Comparison of ENCODE assay signal across 8 cellular contexts in genomic region chr14:75049731-75050201, GRCh38. TPM values are rescaled to one million over a fixed set of nuclear protein-coding genes. Genes with fewer than 3 reads are reported as not detected.
DNase-seq lines count a peak whose midpoint lies in the region; ATAC-seq and TF ChIP-seq lines count a peak whose summit lies in the region.

No MANE protein-coding gene starts in this region.

- TF ChIP-seq CTCF in A673 (conservative IDR thresholded peaks at IDR 0.05; ENCODE audit: low read depth, low read length) (no peak), GM23338 (conservative IDR thresholded peaks at IDR 0.05; ENCODE audit: low read depth in 2 of 2) (no peak)

- no peaks in the 10 kb centered on the region; the same call in 1 of the 3 replicates for H3K9me3 Mint-ChIP-seq in GM23338
- H3K9me3 Mint-ChIP-seq in naive B cell, result no peaks in the 10 kb centered on the region

- no peak overlapping the region for H2AFZ ChIP-seq in GM23338

- H3K36me3 ChIP-seq in A673 (ENCODE audit: insufficient read depth, low read length, poor library complexity, severe bottlenecking), result peaks cover 3% of the 10 kb centered on the region
- no peaks in the 10 kb centered on the region for H3K36me3 ChIP-seq in GM23338 (ENCODE audit: insufficient read depth)

- no peaks in the 10 kb centered on the region for H3K9me3 ChIP-seq in A673 (ENCODE audit: low read depth, low read length, poor library complexity, severe bottlenecking)

- H3F3A ChIP-seq in GM23338 (replicated peaks; ENCODE audit: low read depth), result no peaks in the 10 kb centered on the region

- no peaks in the 10 kb centered on the region; the same call in 2 of the 3 replicates for H3K4me1 Mint-ChIP-seq in GM23338
- peaks cover 22% of the 10 kb centered on the region in 3 donors for H3K4me1 Mint-ChIP-seq in naive B cell

- peaks cover 20% of the 10 kb centered on the region for H3K4me1 ChIP-seq in A673 (ENCODE audit: insufficient read depth, low read length, poor library complexity, severe bottlenecking)
- H3K4me1 ChIP-seq in GM23338 (ENCODE audit: insufficient read depth), result no peaks in the 10 kb centered on the region

- no peaks in the 10 kb centered on the region; the same call in 1 of the 2 replicates for H4K20me1 ChIP-seq in GM23338 (replicated peaks; ENCODE audit: insufficient read depth)

- DNase-seq in A673 (ENCODE audit: low spot score) (no peak), GM23338 (ENCODE audit: low spot score) (no peak), amniotic epithelial cell (ENCODE audit: low read depth) (peak; percentile 80), naive B cell (no peak), left colon (no peak), HuH-7.5 (ENCODE audit: low spot score) (no peak), NCI-H510A (lab: John Stamatoyannopoulos, UW) (no peak)

- POLR2A ChIA-PET in A673 (lab: Charles Lee; ENCODE audit: low non-redundant PET), result no interaction called here

- ATAC-seq in GM23338 (no peak), naive B cell (ENCODE audit: low read depth in 2 of 2) (no peak), left colon (no peak), GM21737 (IDR thresholded peaks at IDR 0.05; ENCODE audit: unreplicated experiment) (no peak)

- H3K9me2 ChIP-seq in GM23338 (ENCODE audit: insufficient read depth), result no peaks in the 10 kb centered on the region

- TSS peak; percentile 18 for BruUV-seq in A673 (replicated peaks; lab: Mats Ljungman, UMichigan)

- H3K79me2 ChIP-seq in GM23338 (replicated peaks; ENCODE audit: insufficient read depth), result 0 out of 2 replicates have a peak, but pooled peaks cover 6% of the 10 kb centered on the region

- CTCF ChIA-PET in A673 (lab: Charles Lee), result no interaction called here

- H3K4me3 ChIP-seq in A673 (ENCODE audit: low read depth, low read length, poor library complexity, severe bottlenecking), result no peak overlapping the region
- no peak overlapping the region for H3K4me3 ChIP-seq in GM23338

- H3K36me3 Mint-ChIP-seq in GM23338 (ENCODE audit: low read depth) (no peaks in the 10 kb centered on the region), naive B cell (no peaks in the 10 kb centered on the region)

- H3K4me2 ChIP-seq in GM23338, result no peak overlapping the region

- H3K27me3 ChIP-seq in A673 (replicated peaks; ENCODE audit: insufficient read depth, low read depth, low read length, poor library complexity) (no peaks in the 10 kb centered on the region), GM23338 (ENCODE audit: insufficient read depth) (no peaks in the 10 kb centered on the region)

- H3K27ac ChIP-seq in A673 (ENCODE audit: low read depth, low read length, poor library complexity, severe bottlenecking) (no peak overlapping the region), GM23338 (ENCODE audit: low read depth) (no peak overlapping the region)

- H3K27ac Mint-ChIP-seq in GM23338, result no peak overlapping the region
- H3K27ac Mint-ChIP-seq in naive B cell, result peak overlapping the region in 2 of 6 donors; percentile 78 to 93

- H3K27me3 Mint-ChIP-seq in GM23338 (ENCODE audit: insufficient read depth, low read depth, poor library complexity), result peaks cover 3% of the 10 kb centered on the region
- H3K27me3 Mint-ChIP-seq in naive B cell, result no peaks in the 10 kb centered on the region

- intact Hi-C loops in A673 (cut with micrococcal nuclease; ENCODE audit: unreplicated experiment), result no loop called here
- intact Hi-C loops in left colon (cut with DNase I, micrococcal nuclease), result no loop called here

- H3K4me3 Mint-ChIP-seq in GM23338 (peak overlapping the region; percentile 82; the same call in 2 of the 3 replicates), naive B cell (peak overlapping the region in 7 of 8 donors; percentile 81 to 97 (median 94))

TF ChIP-seq in GM23338, 12 proteins besides CTCF, POLR2A, EP300 and RAD21 (continues in another document):
- TF ChIP-seq POLR2AphosphoS5 (IDR thresholded peaks at IDR 0.05; ENCODE audit: low read depth) (no peak), ZNF331 (CRISPR knock-in tag; IDR thresholded peaks at IDR 0.05; ENCODE audit: low read depth) (no peak)
- TF ChIP-seq, protein P1, sequence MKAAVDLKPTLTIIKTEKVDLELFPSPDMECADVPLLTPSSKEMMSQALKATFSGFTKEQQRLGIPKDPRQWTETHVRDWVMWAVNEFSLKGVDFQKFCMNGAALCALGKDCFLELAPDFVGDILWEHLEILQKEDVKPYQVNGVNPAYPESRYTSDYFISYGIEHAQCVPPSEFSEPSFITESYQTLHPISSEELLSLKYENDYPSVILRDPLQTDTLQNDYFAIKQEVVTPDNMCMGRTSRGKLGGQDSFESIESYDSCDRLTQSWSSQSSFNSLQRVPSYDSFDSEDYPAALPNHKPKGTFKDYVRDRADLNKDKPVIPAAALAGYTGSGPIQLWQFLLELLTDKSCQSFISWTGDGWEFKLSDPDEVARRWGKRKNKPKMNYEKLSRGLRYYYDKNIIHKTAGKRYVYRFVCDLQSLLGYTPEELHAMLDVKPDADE (IDR thresholded peaks at IDR 0.05), result no peak

RNA-seq across cellular contexts. Expression of gene MLH3, which starts 1.5 kb away (rescaled TPM):
- 21.0 and 24.0 TPM in 2 replicates for total RNA-seq in A673 (2021)
- total RNA-seq in GM23338 (2014; rRNA removed; shearing (Covaris generic)), result 14.7 and 14.8 TPM in 2 replicates
- 8.6 and 10.7 TPM in 2 replicates for polyA plus RNA-seq in GM23338 (2016; fragmentation: Nextera tagmentation; extraction: Ambion mirVana)
- polyA plus RNA-seq in naive B cell (ENCODE audit: low read depth in 6 of 6), result 10 to 100 TPM in 4 of 6 donors, 1 to 10 TPM in 2; 6.4 to 17.3 (median 10.5) TPM
- total RNA-seq in left colon, result 10 to 100 TPM; 19.6 to 27.0 TPM

RNA-seq across cellular contexts. Expression of gene ACYP1, which starts 14.1 kb away (rescaled TPM):
- 47.1 and 50.2 TPM in 2 replicates for total RNA-seq in A673 (2021)
- total RNA-seq in GM23338 (2014; rRNA removed; shearing (Covaris generic)), result 18.4 and 23.0 TPM in 2 replicates
- 91.5 and 104 TPM in 2 replicates for polyA plus RNA-seq in GM23338 (2016; fragmentation: Nextera tagmentation; extraction: Ambion mirVana)
- polyA plus RNA-seq in naive B cell (ENCODE audit: low read depth in 6 of 6), result 10 to 100 TPM; 12.0 to 21.8 (median 17.2) TPM
- 10 to 100 TPM; 14.8 to 20.3 TPM for total RNA-seq in left colon

RNA-seq across cellular contexts. Expression of gene ZC2HC1C, which starts 19.7 kb away (rescaled TPM):
- total RNA-seq in A673 (2021) (1.0 TPM in 2 replicates), left colon (1 to 10 TPM; 3.9 to 4.8 TPM)
- total RNA-seq in GM23338 (2014; rRNA removed; shearing (Covaris generic)), result 0.90 and 3.7 TPM in 2 replicates
- polyA plus RNA-seq in GM23338 (2016; fragmentation: Nextera tagmentation; extraction: Ambion mirVana) (2.8 and 3.7 TPM in 2 replicates), naive B cell (ENCODE audit: low read depth in 6 of 6) (1 to 10 TPM in 1 of 6 donors, under 1 TPM in 4, not detected in 1; 0.15 to 1.2 (median 0.48) TPM)

RNA-seq across cellular contexts. Expression of gene EIF2B2, which starts 47.0 kb away (rescaled TPM):
- total RNA-seq in A673 (2021) (93.3 and 106 TPM in 2 replicates), left colon (10 to 100 TPM; 36.5 to 48.1 TPM)
- total RNA-seq in GM23338 (2014; rRNA removed; shearing (Covaris generic)), result 39.2 and 41.4 TPM in 2 replicates
- polyA plus RNA-seq in GM23338 (2016; fragmentation: Nextera tagmentation; extraction: Ambion mirVana) (36.4 and 40.5 TPM in 2 replicates), naive B cell (ENCODE audit: low read depth in 6 of 6) (10 to 100 TPM; 19.7 to 31.8 (median 26.2) TPM)
